ENCODE assay signal across 8 cellular contexts in genomic region chr1:248858891-248859889, GRCh38. TPM values are rescaled to one million over a fixed set of nuclear protein-coding genes. Genes with fewer than 3 reads are reported as not detected.
DNase-seq lines count a peak whose midpoint lies in the region; ATAC-seq and TF ChIP-seq lines count a peak whose summit lies in the region.

TSS of gene ZNF692 (minus strand) at chr1:248859085. CDS start at chr1:248858309, 776 bp downstream.

- H3K36me3 Mint-ChIP-seq in activated T-cell treated with anti-CD3 and anti-CD28 coated beads, Interleukin-2, amount 50 U/mL, for 4 hours (ENCODE audit: insufficient read depth), result peaks cover 4% of the 10 kb centered on the region

- H3K36me3 ChIP-seq in KMS-11 (ENCODE audit: insufficient read depth) (no peaks in the 10 kb centered on the region), Panc1 (ENCODE audit: control insufficient read depth, insufficient read depth, low read length) (peaks cover 3% of the 10 kb centered on the region), esophagus (ENCODE audit: control insufficient read depth in 2 of 2, insufficient read depth in 2 of 2, low read length in 1 of 2) (peaks cover 2 to 9% of the 10 kb centered on the region in 2 donors), muscle layer of duodenum (ENCODE audit: control insufficient read depth in 1 of 2, insufficient read depth in 2 of 2, low read length in 2 of 2) (peaks cover 0 to 8% of the 10 kb centered on the region in 2 donors)

- in situ Hi-C loops in Panc1 (cut with HindIII; ENCODE audit: low pct_unique_long_range_greater_than_20kb, low sequenced_read_pairs), result no loop called here

- POLR2A ChIA-PET in Panc1 (lab: Charles Lee), result interaction anchor here (0.9 kb wide), 1 partner anchor 14 kb away, joined by 3 read pairs; no protein-coding TSS in a partner anchor

- peak within 1 kb of the TSS; percentile 91 for H3K4me2 ChIP-seq in KMS-11

- peak within 1 kb of the TSS; percentile 91 for H3K9ac ChIP-seq in KMS-11

- H3K79me2 ChIP-seq in KMS-11 (ENCODE audit: insufficient read depth, low read depth), result peaks cover 13% of the 10 kb centered on the region

- H3K4me3 Mint-ChIP-seq in activated T-cell treated with anti-CD3 and anti-CD28 coated beads, Interleukin-2, amount 50 U/mL, for 4 hours, result peak within 1 kb of the TSS; percentile 91

- CTCF ChIA-PET in Panc1 (lab: Charles Lee), result interaction anchor here (0.6 kb wide), 2 partner anchors 45 to 50 kb away, joined by 3 to 5 read pairs; no protein-coding TSS in a partner anchor

- H3K9me3 Mint-ChIP-seq in activated T-cell treated with anti-CD3 and anti-CD28 coated beads, Interleukin-2, amount 50 U/mL, for 4 hours, result no peaks in the 10 kb centered on the region

- H3K4me1 Mint-ChIP-seq in activated T-cell treated with anti-CD3 and anti-CD28 coated beads, Interleukin-2, amount 50 U/mL, for 4 hours (ENCODE audit: low read depth), result peaks cover 64% of the 10 kb centered on the region

- H3K4me1 ChIP-seq in KMS-11 (ENCODE audit: low read depth, poor library complexity, severe bottlenecking), result peaks cover 23% of the 10 kb centered on the region
- H3K4me1 ChIP-seq in Panc1 (ENCODE audit: control insufficient read depth, insufficient read depth, low read length), result peaks cover 21% of the 10 kb centered on the region
- peaks cover 7 to 17% of the 10 kb centered on the region in 2 donors for H3K4me1 ChIP-seq in esophagus (ENCODE audit: control insufficient read depth in 2 of 2, insufficient read depth in 2 of 2, low read length in 1 of 2)
- peaks cover 15 to 24% of the 10 kb centered on the region in 2 donors for H3K4me1 ChIP-seq in muscle layer of duodenum (ENCODE audit: control insufficient read depth in 1 of 2, insufficient read depth in 2 of 2, low read length in 2 of 2)

- H3K4me3 ChIP-seq in KMS-11 (IDR thresholded peaks at IDR 0.05; ENCODE audit: insufficient read depth, low read depth, low read length) (peak within 1 kb of the TSS; percentile 64), Panc1 (ENCODE audit: low read depth in 2 of 2, low read length in 2 of 2) (peak within 1 kb of the TSS; percentile 69 to 91), esophagus (ENCODE audit: low read depth in 1 of 2, low read length in 2 of 2) (peak within 1 kb of the TSS; percentile 61 to 73), muscle layer of duodenum (ENCODE audit: low read depth in 1 of 2, low read length in 2 of 2) (peak within 1 kb of the TSS; percentile 74 to 93)

- no peaks in the 10 kb centered on the region for H3K9me3 ChIP-seq in Panc1 (ENCODE audit: control insufficient read depth, insufficient read depth, low read depth, low read length)
- no peaks in the 10 kb centered on the region for H3K9me3 ChIP-seq in esophagus (ENCODE audit: control insufficient read depth in 2 of 2, insufficient read depth in 1 of 2, low read depth in 1 of 2, low read length in 1 of 2)
- H3K9me3 ChIP-seq in muscle layer of duodenum (ENCODE audit: control insufficient read depth in 1 of 2, low read length in 2 of 2), result no peaks in the 10 kb centered on the region

- intact Hi-C loops in Panc1 (cut with micrococcal nuclease; ENCODE audit: unreplicated experiment), result no loop called here

- WGBS in esophagus, 2 donors, result 6% methylated on average over 62 of the region's 62 CpGs

- peak; percentile 71 for ATAC-seq in GM21786 (IDR thresholded peaks at IDR 0.05; ENCODE audit: unreplicated experiment)
- ATAC-seq in Panc1, result peak; percentile 93
- ATAC-seq in activated T-cell treated with anti-CD3 and anti-CD28 coated beads, Interleukin-2, amount 50 U/mL, for 4 hours, result peak; percentile 87 to 88

- H3K27ac ChIP-seq in KMS-11, result peak within 1 kb of the TSS; percentile 89
- H3K27ac ChIP-seq in Panc1 (ENCODE audit: low read length), result peak within 1 kb of the TSS; percentile 94
- H3K27ac ChIP-seq in esophagus (ENCODE audit: low read depth in 2 of 2, low read length in 1 of 2), result peak within 1 kb of the TSS; percentile 91 to 93
- H3K27ac ChIP-seq in muscle layer of duodenum (ENCODE audit: low read length), result peak within 1 kb of the TSS; percentile 95

- H3K27me3 ChIP-seq in KMS-11 (ENCODE audit: insufficient read depth, low read depth), result no peaks in the 10 kb centered on the region
- peaks cover 3% of the 10 kb centered on the region; the same call in 1 of the 2 replicates for H3K27me3 ChIP-seq in Panc1 (ENCODE audit: control insufficient read depth, insufficient read depth, low read length)
- H3K27me3 ChIP-seq in esophagus (ENCODE audit: control insufficient read depth in 1 of 2, insufficient read depth in 2 of 2, low read length in 2 of 2), result no peaks in the 10 kb centered on the region
- H3K27me3 ChIP-seq in muscle layer of duodenum (ENCODE audit: low read depth, low read length), result no peaks in the 10 kb centered on the region

- DNase-seq in DMS79 (lab: John Stamatoyannopoulos, UW) (peak; percentile 85), Panc1 (ENCODE audit: low read depth, low spot score) (no peak)
- DNase-seq in activated T-cell treated with anti-CD3 and anti-CD28 coated beads, Interleukin-2, amount 50 U/mL, for 4 hours, result peak; percentile 97
- DNase-seq in stimulated activated CD8-positive, alpha-beta memory T cell treated with anti-CD3 and anti-CD28 coated beads, Interleukin-7, amount 100 ng/mL, for 4 hours (ENCODE audit: low read depth in 2 of 2), result peak; percentile 96 to 98

- H4K20me1 ChIP-seq in KMS-11 (ENCODE audit: insufficient read depth), result no peaks in the 10 kb centered on the region

- TF ChIP-seq CTCF in KMS-11 (conservative IDR thresholded peaks at IDR 0.05; ENCODE audit: low read depth, low read length), result no peak
- peak; percentile 32; the same call in 1 of the 2 replicates for TF ChIP-seq CTCF in Panc1 (IDR thresholded peaks at IDR 0.05)

- peak within 1 kb of the TSS; percentile 77 for H2AFZ ChIP-seq in KMS-11 (ENCODE audit: low read depth)

- BruUV-seq in Panc1 (replicated peaks; lab: Mats Ljungman, UMichigan), result no TSS peak

- no peaks in the 10 kb centered on the region for H3K27me3 Mint-ChIP-seq in activated T-cell treated with anti-CD3 and anti-CD28 coated beads, Interleukin-2, amount 50 U/mL, for 4 hours (ENCODE audit: low read depth)

RNA-seq across cellular contexts. Expression of gene ZNF692, which starts in this region (rescaled TPM):
- 62.3 TPM for total RNA-seq in Panc1 (2021; ENCODE audit: unreplicated experiment)
- 64.1 TPM for polyA plus RNA-seq in Panc1 (2012; ENCODE audit: insufficient read length)
- total RNA-seq in activated T-cell treated with anti-CD3 and anti-CD28 coated beads, Interleukin-2, amount 50 U/mL, for 4 hours, result 10 to 100 TPM; 59.8 to 72.6 (median 70.1) TPM
- polyA plus RNA-seq in esophagus, result 100 to 1,000 TPM in 1 of 2 donors, 10 to 100 TPM in 1; 36.3 to 120 TPM
